ENCODE assay signal across 9 cellular contexts in the genomic region with DNA sequence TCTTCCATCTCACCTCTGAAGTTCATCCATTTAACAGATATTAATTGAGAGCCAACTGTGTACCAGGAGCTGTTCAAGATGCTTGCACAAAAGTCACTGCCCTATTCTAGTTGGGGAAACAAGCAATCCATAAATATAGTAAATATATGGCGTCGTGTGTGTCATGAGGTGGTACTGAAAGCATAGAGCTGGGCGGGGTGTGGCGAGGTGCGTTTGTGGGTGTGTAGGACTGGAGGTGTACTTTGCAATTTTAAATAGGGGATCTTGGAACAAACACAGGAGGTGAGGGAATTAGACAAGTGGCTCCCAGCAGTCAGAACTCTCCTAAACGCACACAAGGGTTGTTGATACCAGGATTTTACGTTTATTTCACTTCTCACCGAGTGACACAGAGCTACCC. TPM values are rescaled to one million over a fixed set of nuclear protein-coding genes. Genes with fewer than 3 reads are reported as not detected.
A peak's percentile ranks its signal among the peaks of the same experiment; 100 is the strongest.
DNase-seq lines count a peak whose midpoint lies in the region; FAIRE-seq and TF ChIP-seq lines count a peak whose summit lies in the region.
"Had no signal": no experiment of that assay in that cellular context is flagged by ENCODE, and none has a peak within 500 bp of the region (broad histone marks: within the 10 kb centered on the region; RNA-seq: fewer than 3 reads in every experiment).

No MANE protein-coding gene starts in this region.

- peak overlapping the region; percentile 89 to 92 (median 91) for H3K4me3 Mint-ChIP-seq in nephron

- H3K4me1 Mint-ChIP-seq in nephron, result peaks cover 22% of the 10 kb centered on the region

- H3K79me2 ChIP-seq in ACC112 (ENCODE audit: control insufficient read depth, insufficient read depth, low read length, unreplicated experiment), result peaks cover 4% of the 10 kb centered on the region
- no peaks in the 10 kb centered on the region for H3K79me2 ChIP-seq in OCI-LY7 (ENCODE audit: insufficient read depth, low read depth, low read length)

- H3K36me3 ChIP-seq in ACC112 (ENCODE audit: insufficient read depth, low read length) (peaks cover 3% of the 10 kb centered on the region; the same call in 1 of the 2 replicates), OCI-LY7 (ENCODE audit: insufficient read depth, low read length) (no peaks in the 10 kb centered on the region)

- peaks cover 5% of the 10 kb centered on the region; the same call in 1 of the 2 replicates for H3K27me3 ChIP-seq in ACC112 (ENCODE audit: insufficient read depth, low read length)

- H3K36me3 Mint-ChIP-seq in nephron (ENCODE audit: low read depth), result peaks cover 15% of the 10 kb centered on the region

- DNase-seq in HTR-8/SVneo (ENCODE audit: insufficient read length, low spot score) (no peak), choroid plexus epithelial cell (ENCODE audit: low read depth) (no peak), OCI-LY7 (ENCODE audit: low spot score) (no peak), NCI-H1436 (lab: John Stamatoyannopoulos, UW) (no peak), posterior vena cava (ENCODE audit: low spot score) (no peak)
- DNase-seq in activated CD4-positive, alpha-beta T cell treated with anti-CD3 and anti-CD28 coated beads for 48 hours, result no peak

- no peak overlapping the region for H3K4me2 ChIP-seq in OCI-LY7 (ENCODE audit: low read length)

- peaks cover 10% of the 10 kb centered on the region for H3K27me3 Mint-ChIP-seq in nephron (ENCODE audit: low read depth)

- FAIRE-seq in HTR-8/SVneo (lab: Jason Lieb, UNC), result peak; percentile 9

- H2AFZ ChIP-seq in ACC112 (ENCODE audit: low read length, unreplicated experiment) (peak overlapping the region; percentile 75), OCI-LY7 (ENCODE audit: low read length) (no peak overlapping the region)

- H3K27ac ChIP-seq in ACC112 (ENCODE audit: low read depth, low read length) (no peak overlapping the region), OCI-LY7 (ENCODE audit: low read depth, low read length, poor library complexity, severe bottlenecking) (no peak overlapping the region)

- peak overlapping the region; percentile 1 to 80 (median 48) for H3K27ac Mint-ChIP-seq in nephron
- H3K27ac Mint-ChIP-seq: dendritic cell treated with granulocyte-macrophage colony-stimulating factor and Interleukin-4, amounts not matched to agents 40 ng/mL and 50 ng/mL, for 4 days had no signal

- no TSS peak for BruUV-seq in OCI-LY7 (replicated peaks; lab: Mats Ljungman, UMichigan)

- H3K4me3 ChIP-seq in ACC112 (ENCODE audit: low read depth, low read length) (peak overlapping the region; percentile 91), choroid plexus epithelial cell (ENCODE audit: low read depth, low read length) (peak overlapping the region; percentile 70), OCI-LY7 (ENCODE audit: low read depth, low read length, poor library complexity, severe bottlenecking) (no peak overlapping the region)

- no peaks in the 10 kb centered on the region for H3K9me2 ChIP-seq in OCI-LY7 (ENCODE audit: insufficient read depth, low read length)

- no peaks in the 10 kb centered on the region for H3K9me3 ChIP-seq in OCI-LY7 (ENCODE audit: low read length)

- intact Hi-C loops in OCI-LY7 (cut with micrococcal nuclease; ENCODE audit: unreplicated experiment) (no loop called here), posterior vena cava (cut with DNase I) (no loop called here)

- CTCF ChIA-PET in OCI-LY7 (lab: Charles Lee; ENCODE audit: unreplicated experiment), result no interaction called here

- H4K20me1 ChIP-seq in OCI-LY7 (ENCODE audit: insufficient read depth, low read length), result no peaks in the 10 kb centered on the region

- H3K4me1 ChIP-seq in ACC112 (ENCODE audit: control insufficient read depth, insufficient read depth, low read length, unreplicated experiment), result peaks cover 12% of the 10 kb centered on the region
- H3K4me1 ChIP-seq in OCI-LY7 (ENCODE audit: insufficient read depth, low read length, poor library complexity, severe bottlenecking), result no peaks in the 10 kb centered on the region

- POLR2A ChIA-PET in OCI-LY7 (lab: Charles Lee), result no interaction called here

- H3K9me3 Mint-ChIP-seq in nephron, result peaks cover 8% of the 10 kb centered on the region

- TF ChIP-seq CTCF in choroid plexus epithelial cell (conservative IDR thresholded peaks at IDR 0.05; ENCODE audit: low read depth, low read length) (no peak), nephron (IDR thresholded peaks at IDR 0.05; ENCODE audit: unreplicated experiment in 3 of 3) (no peak), OCI-LY7 (conservative IDR thresholded peaks at IDR 0.05; ENCODE audit: low read length) (no peak)

RNA-seq across cellular contexts. Expression of a gene that starts 0.5 kb away (rescaled TPM):
- not detected in 2 replicates for total RNA-seq in OCI-LY7 (2014; rRNA removed; shearing (Covaris generic))
- total RNA-seq in OCI-LY7 (2022) (not detected in 2 replicates), posterior vena cava (1 to 10 TPM; 4.4 to 5.1 TPM)

RNA-seq across cellular contexts. Expression of a gene that starts 31.3 kb away (rescaled TPM):
- total RNA-seq in OCI-LY7 (2014; rRNA removed; shearing (Covaris generic)), result 2.9 and 9.9 TPM in 2 replicates
- total RNA-seq in OCI-LY7 (2022), result 6.4 and 7.9 TPM in 2 replicates
- total RNA-seq in posterior vena cava, result 1 to 10 TPM; 2.7 to 2.9 TPM

Comparison
In these comparisons a context has a peak if more than half of its experiments do, and no peak if none do; other contexts are left out.
1. RNA of a gene that starts 0.5 kb away (total RNA-seq): 4.4 to 5.1 TPM in posterior vena cava; not detected in OCI-LY7; every median in the first group is over 4 times any median in the second.